Comparison of ENCODE assay signal across 1 cellular context in the genomic region with DNA sequence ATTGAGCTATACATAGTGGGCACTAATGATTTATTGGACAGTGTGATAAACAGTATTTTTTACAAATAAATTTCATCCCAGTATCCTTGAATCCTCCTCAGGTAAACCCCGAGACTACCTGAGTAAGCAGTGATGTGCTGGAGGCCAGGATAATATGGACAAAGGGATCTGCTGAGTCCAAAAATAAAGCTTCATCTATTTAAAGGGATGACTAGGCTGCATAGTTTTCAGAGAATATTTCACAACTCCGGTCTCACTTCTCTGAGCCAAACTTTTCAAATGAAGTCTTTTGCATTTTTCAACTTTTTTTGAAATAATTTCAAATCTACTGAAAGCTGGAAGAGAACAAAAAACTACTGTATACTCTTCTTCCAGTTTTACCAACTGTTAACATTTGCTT.
TF ChIP-seq lines count a peak whose summit lies in the region.

No MANE protein-coding gene starts in this region.

TF ChIP-seq in WTC11, 78 proteins besides CTCF, POLR2A, EP300 and RAD21 (continued from another document):
- TF ChIP-seq, protein P1, sequence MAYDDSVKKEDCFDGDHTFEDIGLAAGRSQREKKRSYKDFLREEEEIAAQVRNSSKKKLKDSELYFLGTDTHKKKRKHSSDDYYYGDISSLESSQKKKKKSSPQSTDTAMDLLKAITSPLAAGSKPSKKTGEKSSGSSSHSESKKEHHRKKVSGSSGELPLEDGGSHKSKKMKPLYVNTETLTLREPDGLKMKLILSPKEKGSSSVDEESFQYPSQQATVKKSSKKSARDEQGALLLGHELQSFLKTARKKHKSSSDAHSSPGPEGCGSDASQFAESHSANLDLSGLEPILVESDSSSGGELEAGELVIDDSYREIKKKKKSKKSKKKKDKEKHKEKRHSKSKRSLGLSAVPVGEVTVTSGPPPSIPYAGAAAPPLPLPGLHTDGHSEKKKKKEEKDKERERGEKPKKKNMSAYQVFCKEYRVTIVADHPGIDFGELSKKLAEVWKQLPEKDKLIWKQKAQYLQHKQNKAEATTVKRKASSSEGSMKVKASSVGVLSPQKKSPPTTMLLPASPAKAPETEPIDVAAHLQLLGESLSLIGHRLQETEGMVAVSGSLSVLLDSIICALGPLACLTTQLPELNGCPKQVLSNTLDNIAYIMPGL (CRISPR knock-in tag; IDR thresholded peaks at IDR 0.05): no peak
- TF ChIP-seq TP53 (CRISPR knock-in tag; IDR thresholded peaks at IDR 0.05): no peak
